In genomic region chr19:43526884-43527859, GRCh38 we compare ENCODE assay signal across 8 cellular contexts. TPM values are rescaled to one million over a fixed set of nuclear protein-coding genes. Genes with fewer than 3 reads are reported as not detected.
DNase-seq lines count a peak whose midpoint lies in the region; ATAC-seq and TF ChIP-seq lines count a peak whose summit lies in the region.

Gene ETHE1 (minus strand): TSS chr19:43527201. CDS start chr19:43527177, 24 bp downstream.

- peak; percentile 61 for DNase-seq in A673 (ENCODE audit: low spot score)
- DNase-seq in OCI-LY7 (ENCODE audit: low spot score) = peak; percentile 42
- peak; percentile 65 for DNase-seq in activated T-cell treated with anti-CD3 and anti-CD28 coated beads for 24 hours (ENCODE audit: low read depth)
- peak; percentile 70 for DNase-seq in epithelial cell of esophagus (ENCODE audit: low read depth)
- DNase-seq in middle frontal gyrus (ENCODE audit: extremely low spot score, low spot score) = peak; percentile 39
- DNase-seq in stimulated activated CD8-positive, alpha-beta memory T cell treated with anti-CD3 and anti-CD28 coated beads, Interleukin-4, amount 100 ng/mL, for 4 hours (ENCODE audit: low read depth in 2 of 2, low spot score in 1 of 2) = peak; percentile 41 to 53

- no peaks in the 10 kb centered on the region for H3K9me3 ChIP-seq in A673 (ENCODE audit: low read depth, low read length, poor library complexity, severe bottlenecking)
- no peaks in the 10 kb centered on the region for H3K9me3 ChIP-seq in OCI-LY7 (ENCODE audit: low read length)

- H3K27ac ChIP-seq in A673 (ENCODE audit: low read depth, low read length, poor library complexity, severe bottlenecking) (peak within 1 kb of the TSS; percentile 52), OCI-LY7 (ENCODE audit: low read depth, low read length, poor library complexity, severe bottlenecking) (no peak within 1 kb of the TSS)

- H4K20me1 ChIP-seq in OCI-LY7 (ENCODE audit: insufficient read depth, low read length) = no peaks in the 10 kb centered on the region

- peak within 1 kb of the TSS; percentile 27; the same call in 1 of the 2 replicates for H2AFZ ChIP-seq in OCI-LY7 (ENCODE audit: low read length)

- H3K27me3 ChIP-seq in A673 (replicated peaks; ENCODE audit: insufficient read depth, low read depth, low read length, poor library complexity) = no peaks in the 10 kb centered on the region

- CTCF ChIA-PET in A673 (lab: Charles Lee) (interaction anchor here (0.7 kb wide), 1 partner anchor 15 kb away, joined by 16 read pairs; no protein-coding TSS in a partner anchor), OCI-LY7 (lab: Charles Lee; ENCODE audit: unreplicated experiment) (no interaction called here)

- H3K4me1 ChIP-seq in A673 (ENCODE audit: insufficient read depth, low read length, poor library complexity, severe bottlenecking) = peaks cover 8% of the 10 kb centered on the region
- H3K4me1 ChIP-seq in OCI-LY7 (ENCODE audit: insufficient read depth, low read length, poor library complexity, severe bottlenecking) = peaks cover 18% of the 10 kb centered on the region

- ATAC-seq in GM18907 (IDR thresholded peaks at IDR 0.05; ENCODE audit: unreplicated experiment) (peak; percentile 69), HG03460 (IDR thresholded peaks at IDR 0.05; ENCODE audit: unreplicated experiment) (peak; percentile 64)

- H3K36me3 ChIP-seq in A673 (ENCODE audit: insufficient read depth, low read length, poor library complexity, severe bottlenecking) (no peaks in the 10 kb centered on the region), OCI-LY7 (ENCODE audit: insufficient read depth, low read length) (no peaks in the 10 kb centered on the region)

- no peaks in the 10 kb centered on the region for H3K9me2 ChIP-seq in OCI-LY7 (ENCODE audit: insufficient read depth, low read length)

- H3K79me2 ChIP-seq in OCI-LY7 (ENCODE audit: insufficient read depth, low read depth, low read length) = no peaks in the 10 kb centered on the region

- BruUV-seq in A673 (replicated peaks; lab: Mats Ljungman, UMichigan) (no TSS peak), OCI-LY7 (replicated peaks; lab: Mats Ljungman, UMichigan) (no TSS peak)

- TF ChIP-seq CTCF in A673 (conservative IDR thresholded peaks at IDR 0.05; ENCODE audit: low read depth, low read length) (0 out of 2 replicates have a peak, but pooled peaks have one; percentile 14), OCI-LY7 (conservative IDR thresholded peaks at IDR 0.05; ENCODE audit: low read length) (no peak), epithelial cell of esophagus (IDR thresholded peaks at IDR 0.05; ENCODE audit: insufficient read depth, low read depth, low read length, missing control alignments) (no peak)

- peak within 1 kb of the TSS; percentile 86 for H3K4me2 ChIP-seq in OCI-LY7 (ENCODE audit: low read length)

- intact Hi-C loops in A673 (cut with micrococcal nuclease; ENCODE audit: unreplicated experiment) = no loop called here
- intact Hi-C loops in OCI-LY7 (cut with micrococcal nuclease; ENCODE audit: unreplicated experiment) = no loop called here

- POLR2A ChIA-PET in A673 (lab: Charles Lee; ENCODE audit: low non-redundant PET) (interaction anchor here (0.6 to 1.0 kb wide), 2 partner anchors 44 to 80 kb away, joined by 3 read pairs; no protein-coding TSS in a partner anchor), OCI-LY7 (lab: Charles Lee) (interaction anchor here (0.7 kb wide), 1 partner anchor 158 kb away, joined by 4 read pairs; no protein-coding TSS in a partner anchor)

- peak within 1 kb of the TSS; percentile 91 for H3K4me3 ChIP-seq in A673 (ENCODE audit: low read depth, low read length, poor library complexity, severe bottlenecking)
- peak within 1 kb of the TSS; percentile 62 for H3K4me3 ChIP-seq in OCI-LY7 (ENCODE audit: low read depth, low read length, poor library complexity, severe bottlenecking)
- H3K4me3 ChIP-seq in epithelial cell of esophagus (ENCODE audit: low read length) = peak within 1 kb of the TSS; percentile 83

RNA-seq across cellular contexts. Expression of gene ETHE1, which starts in this region (rescaled TPM):
- total RNA-seq in A673 (2021) (8.8 and 15.3 TPM in 2 replicates), OCI-LY7 (2022) (6.2 and 6.4 TPM in 2 replicates)
- total RNA-seq in OCI-LY7 (2014; rRNA removed; shearing (Covaris generic)) = 1.7 and 5.7 TPM in 2 replicates
